Comparison of ENCODE assay signal across 31 cellular contexts in genomic region chr6:136487746-136488145, GRCh38.
DNase-seq lines count a peak whose midpoint lies in the region; ATAC-seq, FAIRE-seq and TF ChIP-seq lines count a peak whose summit lies in the region.
"Had no signal": no experiment of that assay in that cellular context is flagged by ENCODE, and none has a peak within 500 bp of the region (broad histone marks: within the 10 kb centered on the region; RNA-seq: fewer than 3 reads in every experiment).

No MANE protein-coding gene starts in this region.

- no peak overlapping the region for H2BK20ac ChIP-seq in IMR-90 (ENCODE audit: low read depth, low read length)

- H3K9ac ChIP-seq in IMR-90 (ENCODE audit: low read depth, low read length): no peak overlapping the region
- H3K9ac ChIP-seq: SK-N-SH had no signal

- H3K4ac ChIP-seq in IMR-90 (ENCODE audit: low read depth, low read length): no peak overlapping the region

- no peak overlapping the region for H3K14ac ChIP-seq in IMR-90 (replicated peaks; ENCODE audit: low read depth, low read length)

- H3K79me1 ChIP-seq in IMR-90 (ENCODE audit: low read depth in 1 of 2, low read length in 2 of 2): no peaks in the 10 kb centered on the region

- H3K36me3 ChIP-seq in IMR-90 (ENCODE audit: control insufficient read depth, insufficient read depth, low read length) (no peaks in the 10 kb centered on the region), suprapubic skin (no peaks in the 10 kb centered on the region), transverse colon (no peaks in the 10 kb centered on the region)
- H3K36me3 ChIP-seq: prostate gland, right lobe of liver, stomach, thyroid gland had no signal

- no peaks in the 10 kb centered on the region for H3K9me1 ChIP-seq in IMR-90 (ENCODE audit: insufficient read depth, low read length)

- H2AK5ac ChIP-seq in IMR-90 (ENCODE audit: low read depth, low read length): no peak overlapping the region

- intact Hi-C loops in IMR-90 (cut with micrococcal nuclease) (no loop called here), transverse colon (cut with DNase I; ENCODE audit: low total_unique reads) (no loop called here)

- no peak overlapping the region for H3K23ac ChIP-seq in IMR-90 (ENCODE audit: low read depth, low read length)

- H3K18ac ChIP-seq in IMR-90 (ENCODE audit: low read depth, low read length): no peak overlapping the region

- BruUV-seq in IMR-90 (replicated peaks; lab: Mats Ljungman, UMichigan): no TSS peak

- in situ Hi-C loops in IMR-90 (cut with MboI; ENCODE audit: low sequenced_read_pairs): no loop called here
- in situ Hi-C loops in transverse colon (cut with MboI; ENCODE audit: low pct_ligation_motif_present in 1 of 4, low pct_unique_long_range_greater_than_20kb in 1 of 4, low sequenced_read_pairs in 3 of 4): no loop called here

- TF ChIP-seq EP300 in suprapubic skin (IDR thresholded peaks at IDR 0.05) (no peak), transverse colon (IDR thresholded peaks at IDR 0.05; ENCODE audit: low read depth) (no peak)

- no peak overlapping the region for H3K4me2 ChIP-seq in IMR-90 (ENCODE audit: low read depth, low read length)
- H3K4me2 ChIP-seq: SK-N-SH had no signal

- POLR2A ChIA-PET in IMR-90 (lab: Charles Lee; ENCODE audit: unreplicated experiment): interaction anchor here (0.6 kb wide), 1 partner anchor 9 kb away, joined by 5 read pairs; no protein-coding TSS in a partner anchor

- H4K8ac ChIP-seq in IMR-90 (ENCODE audit: low read depth in 2 of 2, low read length in 2 of 2): no peak overlapping the region

- dilution Hi-C loops in IMR-90 (cut with HindIII; ENCODE audit: low sequenced_read_pairs, unreplicated experiment): no loop called here

- H4K91ac ChIP-seq in IMR-90 (ENCODE audit: insufficient read depth, low read depth, low read length): no peak overlapping the region

- H3K27me3 ChIP-seq in IMR-90 (ENCODE audit: control insufficient read depth, insufficient read depth, low read length): peaks cover 7% of the 10 kb centered on the region
- H3K27me3 ChIP-seq in suprapubic skin: no peaks in the 10 kb centered on the region
- H3K27me3 ChIP-seq in transverse colon: no peaks in the 10 kb centered on the region
- H3K27me3 ChIP-seq: right lobe of liver, stomach, thyroid gland had no signal

- WGBS in IMR-90 (ENCODE audit: extremely low coverage in 2 of 2, insufficient read length in 1 of 2), 2 experiments: no CpG with 5 or more reads among the region's 7 CpGs
- WGBS in suprapubic skin: 62% methylated on average over 7 of the region's 7 CpGs
- 79 to 81% methylated on average over 7 of the region's 7 CpGs for WGBS in transverse colon (ENCODE audit: low coverage in 1 of 2), 2 donors

- H3K56ac ChIP-seq in IMR-90 (ENCODE audit: extremely low read depth, insufficient read depth, low read length): no peak overlapping the region

- peak; percentile 55 for FAIRE-seq in D721Med (lab: Jason Lieb, UNC)

- no peaks in the 10 kb centered on the region for H4K20me1 ChIP-seq in IMR-90 (ENCODE audit: insufficient read depth, low read length)

- H2BK120ac ChIP-seq in IMR-90 (ENCODE audit: low read depth, low read length): no peak overlapping the region

- TF ChIP-seq CTCF in D721Med (IDR thresholded peaks at IDR 0.05; ENCODE audit: insufficient read depth, missing control alignments) (no peak), IMR-90 (conservative IDR thresholded peaks at IDR 0.05; ENCODE audit: low read depth, low read length) (no peak), fibroblast of mammary gland (conservative IDR thresholded peaks at IDR 0.05; ENCODE audit: control insufficient read depth, insufficient read depth, low read depth, low read length) (no peak), suprapubic skin (IDR thresholded peaks at IDR 0.05) (no peak), transverse colon (IDR thresholded peaks at IDR 0.05) (no peak)

- ATAC-seq in IMR-90 (ENCODE audit: low read depth): no peak
- ATAC-seq: activated T-helper 17 cell treated with anti-CD3 and anti-CD28 coated beads, Interleukin-2, amount 50 U/mL, for 72 hours; CD8-positive, alpha-beta T cell; natural killer cell treated with Interleukin-12 subunit alpha and Interleukin-12 subunit beta and Interleukin-15 and Interleukin-18, amount 100 ng/mL, for 72 hours; PC-3; right lobe of liver had no signal

- CTCF ChIA-PET in IMR-90 (lab: Yijun Ruan, JAX): interaction anchor here (0.7 kb wide), 1 partner anchor 9 kb away, joined by 3 read pairs; no protein-coding TSS in a partner anchor

- TF ChIP-seq RAD21 in IMR-90 (IDR thresholded peaks at IDR 0.05; ENCODE audit: low read length): no peak

- H2BK5ac ChIP-seq in IMR-90 (ENCODE audit: low read depth, low read length, poor library complexity, severe bottlenecking): no peak overlapping the region

- H3K4me1 ChIP-seq in IMR-90 (ENCODE audit: control insufficient read depth, insufficient read depth, low read length): no peaks in the 10 kb centered on the region
- peaks cover 7% of the 10 kb centered on the region for H3K4me1 ChIP-seq in suprapubic skin
- no peaks in the 10 kb centered on the region for H3K4me1 ChIP-seq in transverse colon
- H3K4me1 ChIP-seq: prostate gland, stomach had no signal

- H3K27ac ChIP-seq in IMR-90 (ENCODE audit: insufficient read depth, low read length) (no peak overlapping the region), suprapubic skin (no peak overlapping the region), transverse colon (peak overlapping the region in 2 of 4 donors; percentile 11 to 41)
- H3K27ac ChIP-seq: prostate gland, stomach, thyroid gland had no signal

- H2BK15ac ChIP-seq in IMR-90 (ENCODE audit: low read depth, low read length): no peak overlapping the region

- no peak overlapping the region for H4K5ac ChIP-seq in IMR-90 (ENCODE audit: low read depth, low read length)

- TF ChIP-seq POLR2A in IMR-90 (IDR thresholded peaks at IDR 0.05; ENCODE audit: low read depth, low read length): no peak
- TF ChIP-seq POLR2A in suprapubic skin (IDR thresholded peaks at IDR 0.05): no peak
- TF ChIP-seq POLR2A in transverse colon (IDR thresholded peaks at IDR 0.05): no peak

- DNase-seq in D721Med (ENCODE audit: insufficient read length, low spot score): no peak
- DNase-seq in IMR-90: no peak
- DNase-seq in fibroblast of mammary gland (ENCODE audit: low read depth): peak; percentile 24
- no peak for DNase-seq in suprapubic skin (ENCODE audit: low spot score in 2 of 2)
- DNase-seq in transverse colon: no peak
- DNase-seq in DMS53 treated with DMSO at 0.1 percent for 48 hours (lab: John Stamatoyannopoulos, UW; ENCODE audit: unreplicated experiment): no peak
- DNase-seq in DMS 273 treated with DMSO at 0.1 percent for 48 hours (lab: John Stamatoyannopoulos, UW): no peak
- DNase-seq: activated CD4-positive, alpha-beta memory T cell treated with anti-CD3 and anti-CD28 coated beads for 36 hours; activated CD4-positive, CD25-positive, alpha-beta regulatory T cell treated with anti-CD3 and anti-CD28 coated beads, Interleukin-2, amount 50 U/mL, for 72 hours; activated CD8-positive, alpha-beta memory T cell treated with anti-CD3 and anti-CD28 coated beads, Interleukin-2, amount 50 U/mL, for 48 hours; amygdala; CD8-positive, alpha-beta T cell; DMS153; GDM1; mammary epithelial cell; NCI-H1436 treated with DMSO at 0.1 percent for 48 hours; NCI-H2081 treated with DMSO at 0.1 percent for 48 hours; NCI-H2227 treated with DMSO at 0.1 percent for 48 hours; NCI-H526; NK-92 treated with Interleukin-12 subunit alpha and Interleukin-12 subunit beta, amount 100 ng/mL, for 24 hours; occipital lobe; PC-3; right lobe of liver; SK-N-SH; stimulated activated CD4-positive, alpha-beta T cell treated with anti-CD3 and anti-CD28 coated beads, Interleukin-4, amount 100 ng/mL, for 1 hour; stomach; T-helper 2 cell; thyroid gland had no signal

- no peak overlapping the region for H2AFZ ChIP-seq in IMR-90 (replicated peaks; ENCODE audit: low read length, poor library complexity)

- H3K9me3 ChIP-seq in IMR-90 (ENCODE audit: control insufficient read depth, insufficient read depth, low read length) (no peaks in the 10 kb centered on the region), suprapubic skin (no peaks in the 10 kb centered on the region), transverse colon (no peaks in the 10 kb centered on the region)
- H3K9me3 ChIP-seq: prostate gland, right lobe of liver, SK-N-SH, stomach, thyroid gland had no signal

- H2AK9ac ChIP-seq in IMR-90 (replicated peaks; ENCODE audit: low read depth, low read length, poor library complexity): no peak overlapping the region

- H3K4me3 ChIP-seq in IMR-90 (ENCODE audit: insufficient read depth, low read depth, low read length): no peak overlapping the region
- no peak overlapping the region for H3K4me3 ChIP-seq in fibroblast of mammary gland (ENCODE audit: control insufficient read depth, low read depth, low read length)
- no peak overlapping the region for H3K4me3 ChIP-seq in suprapubic skin
- no peak overlapping the region for H3K4me3 ChIP-seq in transverse colon
- H3K4me3 ChIP-seq: prostate gland, right lobe of liver, stomach, thyroid gland had no signal

TF ChIP-seq in IMR-90, 13 proteins besides CTCF, POLR2A, EP300 and RAD21:
- peak; percentile 33; the same call in 1 of the 2 replicates for TF ChIP-seq CEBPB (IDR thresholded peaks at IDR 0.05; ENCODE audit: low read depth, low read length)
- TF ChIP-seq NFE2L2 (IDR thresholded peaks at IDR 0.05; ENCODE audit: low read depth, low read length): no peak
- TF ChIP-seq ELK1 (IDR thresholded peaks at IDR 0.05; ENCODE audit: borderline replicate concordance, low read depth, low read length): no peak
- TF ChIP-seq SMC3 (IDR thresholded peaks at IDR 0.05; ENCODE audit: low read depth, low read length): no peak
TF ChIP-seq in IMR-90: peak in this region for 1.
